Comparison of ENCODE assay signal across 20 cellular contexts in genomic region chr12:94228488-94228907, GRCh38.
DNase-seq lines count a peak whose midpoint lies in the region; ATAC-seq, FAIRE-seq and TF ChIP-seq lines count a peak whose summit lies in the region.
"Had no signal": no experiment of that assay in that cellular context is flagged by ENCODE, and none has a peak within 500 bp of the region (broad histone marks: within the 10 kb centered on the region; RNA-seq: fewer than 3 reads in every experiment).

No MANE protein-coding gene starts in this region.

- TF ChIP-seq POLR2A in GM12891 (IDR thresholded peaks at IDR 0.05; ENCODE audit: low read depth, low read length): no peak

- peak; percentile 66 for FAIRE-seq in GM12891 (lab: Jason Lieb, UNC)
- FAIRE-seq: endometrium had no signal

- DNase-seq in GM12891 (ENCODE audit: insufficient read length, low spot score) (no peak), NCI-H1694 treated with DMSO at 0.1 percent for 48 hours (lab: John Stamatoyannopoulos, UW) (no peak), Kasumi-1 (lab: John Stamatoyannopoulos, UW) (no peak)
- no peak for DNase-seq in activated CD4-positive, CD25-positive, alpha-beta regulatory T cell treated with anti-CD3 and anti-CD28 coated beads, Interleukin-2, amount 50 U/mL, for 72 hours
- DNase-seq: activated CD8-positive, alpha-beta memory T cell treated with anti-CD3 and anti-CD28 coated beads for 24 hours; activated naive CD4-positive, alpha-beta T cell treated with Interleukin-2 at 50 U/mL for 16 hours; activated T-cell treated with anti-CD3 and anti-CD28 coated beads, Interleukin-2, amount 50 U/mL, for 4 hours; Caco-2; cortex of kidney; DMS79 treated with DMSO at 0.1 percent for 48 hours; GOT3; NCI-H187 treated with DMSO at 0.1 percent for 48 hours; NCI-H69; T1000; uterus had no signal

- ATAC-seq in GM19372 (IDR thresholded peaks at IDR 0.05; ENCODE audit: low read depth, unreplicated experiment): peak; percentile 65
- peak; percentile 58 for ATAC-seq in HG02759 (IDR thresholded peaks at IDR 0.05; ENCODE audit: unreplicated experiment)
- ATAC-seq in HG03354 (IDR thresholded peaks at IDR 0.05; ENCODE audit: poor library complexity, severe bottlenecking, unreplicated experiment): peak; percentile 71
- ATAC-seq in HG03159 (IDR thresholded peaks at IDR 0.05; ENCODE audit: unreplicated experiment): no peak
- ATAC-seq: activated T-cell treated with anti-CD3 and anti-CD28 coated beads, Interleukin-2, amount 50 U/mL, for 4 hours had no signal

TF ChIP-seq in GM12891, 5 proteins besides CTCF, POLR2A, EP300 and RAD21:
- TF ChIP-seq PAX5 (IDR thresholded peaks at IDR 0.05; ENCODE audit: insufficient read depth, low read length, severe bottlenecking) (no peak), SPI1 (IDR thresholded peaks at IDR 0.05; ENCODE audit: low read depth, low read length) (0 out of 2 replicates have a peak, but pooled peaks have one; percentile 20)
TF ChIP-seq in GM12891: peak in this region for 1.
